Comparison of ENCODE assay signal across 27 cellular contexts in the genomic region with DNA sequence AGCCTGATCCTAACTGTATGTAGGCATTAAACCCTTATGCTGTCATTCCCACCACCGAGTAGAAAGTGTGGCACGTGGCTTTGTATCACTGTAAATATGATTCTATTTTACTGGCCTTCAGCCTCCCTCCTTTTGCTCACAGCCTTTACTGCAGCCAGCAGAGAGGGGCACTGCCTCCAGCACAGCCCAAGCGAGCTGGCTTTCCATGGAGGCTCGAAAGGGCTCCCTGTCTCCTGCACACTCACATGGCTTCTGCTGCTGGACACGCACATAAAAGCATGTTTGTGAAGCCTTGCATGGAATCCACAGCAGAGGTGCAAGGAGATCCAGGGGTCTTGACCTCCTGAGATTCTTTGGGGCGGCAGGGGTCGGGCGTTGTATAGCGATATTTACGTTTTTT.
"Had no signal": no experiment of that assay in that cellular context is flagged by ENCODE, and none has a peak within 500 bp of the region (broad histone marks: within the 10 kb centered on the region; RNA-seq: fewer than 3 reads in every experiment).

No MANE protein-coding gene starts in this region.

- DNase-seq: activated CD4-positive, alpha-beta memory T cell treated with anti-CD3 and anti-CD28 coated beads for 36 hours; activated CD4-positive, alpha-beta T cell treated with anti-CD3 and anti-CD28 coated beads, Interleukin-2, amount 10 ng/mL, durations not matched to agents 7 days and 5 days; activated CD4-positive, CD25-positive, alpha-beta regulatory T cell; activated CD8-positive, alpha-beta memory T cell treated with anti-CD3 and anti-CD28 coated beads, Interleukin-2, amount 50 U/mL, for 4 hours; activated naive CD8-positive, alpha-beta T cell treated with anti-CD3 and anti-CD28 coated beads, Interleukin-2, amount 50 U/mL, for 24 hours; activated T-cell treated with anti-CD3 and anti-CD28 coated beads, Interleukin-2, amount 50 U/mL, for 72 hours; cerebellar nuclear complex; Kasumi-1; NCI-H1048; NCI-H187 treated with DMSO at 0.1 percent for 48 hours; NCI-H2081 treated with DMSO at 0.1 percent for 48 hours; NCI-H226; NCI-H510A; NCI-H82; NK-92 treated with Interleukin-12 subunit alpha and Interleukin-12 subunit beta, amount 100 ng/mL, for 24 hours; OCI-M1; RPMI8226; T-cell; T-helper 2 cell; T1000 had no signal

- H3K27ac Mint-ChIP-seq: activated CD4-positive, alpha-beta memory T cell treated with anti-CD3 and anti-CD28 coated beads for 36 hours; activated CD4-positive, alpha-beta T cell treated with anti-CD3 and anti-CD28 coated beads, Interleukin-2, amount 10 ng/mL, durations not matched to agents 7 days and 5 days; activated naive CD4-positive, alpha-beta T cell treated with anti-CD3 and anti-CD28 coated beads, Interleukin-2, amount 50 U/mL, for 72 hours; activated naive CD8-positive, alpha-beta T cell treated with anti-CD3 and anti-CD28 coated beads, Interleukin-2, amount 50 U/mL, for 24 hours; activated T-cell treated with anti-CD3 and anti-CD28 coated beads, Interleukin-2, amount 50 U/mL, for 72 hours; T-cell had no signal

- H3K36me3 Mint-ChIP-seq: activated CD4-positive, alpha-beta memory T cell treated with anti-CD3 and anti-CD28 coated beads for 36 hours; activated naive CD4-positive, alpha-beta T cell treated with anti-CD3 and anti-CD28 coated beads, Interleukin-2, amount 50 U/mL, for 72 hours had no signal

- H3K36me3 ChIP-seq: brain microvascular endothelial cell, cardiac muscle cell had no signal

- H3K4me3 ChIP-seq: cardiac muscle cell, SK-N-MC had no signal

- H3K9me3 Mint-ChIP-seq: activated CD4-positive, alpha-beta T cell treated with anti-CD3 and anti-CD28 coated beads, Interleukin-2, amount 10 ng/mL, durations not matched to agents 7 days and 5 days; activated naive CD8-positive, alpha-beta T cell treated with anti-CD3 and anti-CD28 coated beads, Interleukin-2, amount 50 U/mL, for 24 hours; activated T-cell treated with anti-CD3 and anti-CD28 coated beads, Interleukin-2, amount 50 U/mL, for 72 hours; T-cell had no signal

- H3K27me3 Mint-ChIP-seq: activated CD4-positive, alpha-beta memory T cell treated with anti-CD3 and anti-CD28 coated beads for 36 hours; activated CD4-positive, alpha-beta T cell treated with anti-CD3 and anti-CD28 coated beads, Interleukin-2, amount 10 ng/mL, durations not matched to agents 7 days and 5 days; activated naive CD8-positive, alpha-beta T cell treated with anti-CD3 and anti-CD28 coated beads, Interleukin-2, amount 50 U/mL, for 24 hours; T-cell had no signal

- ATAC-seq: activated naive CD4-positive, alpha-beta T cell treated with anti-CD3 and anti-CD28 coated beads, Interleukin-2, amount 50 U/mL, for 72 hours; activated naive CD8-positive, alpha-beta T cell treated with anti-CD3 and anti-CD28 coated beads, Interleukin-2, amount 50 U/mL, for 24 hours; activated T-cell treated with anti-CD3 and anti-CD28 coated beads, Interleukin-2, amount 50 U/mL, for 72 hours; Panc1; Right ventricle myocardium inferior; T-cell had no signal

- H3K4me3 Mint-ChIP-seq: activated CD4-positive, alpha-beta memory T cell treated with anti-CD3 and anti-CD28 coated beads for 36 hours; activated CD4-positive, alpha-beta T cell treated with anti-CD3 and anti-CD28 coated beads, Interleukin-2, amount 10 ng/mL, durations not matched to agents 7 days and 5 days; activated naive CD8-positive, alpha-beta T cell treated with anti-CD3 and anti-CD28 coated beads, Interleukin-2, amount 50 U/mL, for 24 hours; activated T-cell treated with anti-CD3 and anti-CD28 coated beads, Interleukin-2, amount 50 U/mL, for 72 hours; T-cell had no signal

- H3K27me3 ChIP-seq: cardiac muscle cell had no signal

- H3K27ac ChIP-seq: brain microvascular endothelial cell, cardiac muscle cell, SK-N-MC, VCaP had no signal
